11 cellular contexts compared by ENCODE assay signal in genomic region chr18:48623468-48624220, GRCh38.
DNase-seq lines count a peak whose midpoint lies in the region; ATAC-seq, FAIRE-seq and TF ChIP-seq lines count a peak whose summit lies in the region.
"Had no signal": no experiment of that assay in that cellular context is flagged by ENCODE, and none has a peak within 500 bp of the region (broad histone marks: within the 10 kb centered on the region; RNA-seq: fewer than 3 reads in every experiment).

No MANE protein-coding gene starts in this region.

- in situ Hi-C loops in brain microvascular endothelial cell (cut with HindIII; ENCODE audit: low pct_ligation_motif_present, low sequenced_read_pairs), result no loop called here

- no peaks in the 10 kb centered on the region; a peak in 1 of 3 replicates for H3K36me3 ChIP-seq in HEK293 (ENCODE audit: control insufficient read depth in 2 of 2, insufficient read depth in 1 of 2, low read length in 2 of 2)
- peaks cover 11% of the 10 kb centered on the region for H3K36me3 ChIP-seq in brain microvascular endothelial cell (replicated peaks)

- CTCF ChIA-PET in HEK293 (lab: Yijun Ruan, JAX), result no interaction called here

- POLR2A ChIA-PET in HEK293 (lab: Yijun Ruan, JAX), result no interaction called here

- ATAC-seq in HG03457 (IDR thresholded peaks at IDR 0.05; ENCODE audit: unreplicated experiment) (no peak), esophagus mucosa (no peak)

- FAIRE-seq in urothelium cell line (lab: Jason Lieb, UNC), result no peak

- no peak for TF ChIP-seq CTCF in HEK293 (tag by site-specific recombination; IDR thresholded peaks at IDR 0.05)
- TF ChIP-seq CTCF in brain microvascular endothelial cell (IDR thresholded peaks at IDR 0.05; ENCODE audit: low read depth, low read length, missing control alignments), result no peak

- no peaks in the 10 kb centered on the region for H3K9me3 ChIP-seq in HEK293 (ENCODE audit: control insufficient read depth, insufficient read depth, low read depth, low read length)

- no peaks in the 10 kb centered on the region for H3K4me1 ChIP-seq in HEK293 (ENCODE audit: control insufficient read depth, insufficient read depth, low read length)

- H3K27ac ChIP-seq in HEK293 (ENCODE audit: extremely low read depth, low read depth, low read length) (no peak overlapping the region), brain microvascular endothelial cell (peak overlapping the region; percentile 83)
- H3K27ac ChIP-seq: WERI-Rb-1 had no signal

- no peak overlapping the region for H3K4me3 ChIP-seq in HEK293 (ENCODE audit: low read depth, low read length)
- no peak overlapping the region for H3K4me3 ChIP-seq in brain microvascular endothelial cell (ENCODE audit: low read depth, low read length)

- no peaks in the 10 kb centered on the region for H3K27me3 ChIP-seq in brain microvascular endothelial cell (replicated peaks)

- DNase-seq in brain microvascular endothelial cell (peak; percentile 69), kidney glomerular epithelial cell (lab: John Stamatoyannopoulos, UW) (peak; percentile 92), urothelium cell line (ENCODE audit: low spot score) (peak; percentile 44), UCSD-AML1 (lab: John Stamatoyannopoulos, UW; ENCODE audit: unreplicated experiment) (no peak), NCI-H345 (lab: John Stamatoyannopoulos, UW) (no peak)
- DNase-seq: activated naive CD4-positive, alpha-beta T cell treated with anti-CD3 and anti-CD28 coated beads, Interleukin-2, amount 50 U/mL, for 16 hours; nephron progenitor cell; WERI-Rb-1 had no signal

TF ChIP-seq in HEK293, 187 proteins besides CTCF, POLR2A, EP300 and RAD21:
- TF ChIP-seq OVOL3 (tag by site-specific recombination; IDR thresholded peaks at IDR 0.05) (no peak), PRDM1 (tag by site-specific recombination; IDR thresholded peaks at IDR 0.05) (0 out of 2 replicates have a peak, but pooled peaks have one; percentile 17), ZNF366 (tag by site-specific recombination; conservative IDR thresholded peaks at IDR 0.05) (peak; percentile 75), KLF1 (tag by site-specific recombination; IDR thresholded peaks at IDR 0.05) (peak; percentile 34; the same call in 1 of the 2 replicates), ZNF707 (tag by site-specific recombination; IDR thresholded peaks at IDR 0.05) (no peak)

Comparison
In these comparisons a context has a peak if more than half of its experiments do, and no peak if none do; other contexts are left out.
1. DNase-seq: peak in brain microvascular endothelial cell (single experiment), kidney glomerular epithelial cell (single experiment) and urothelium cell line (single experiment); none in UCSD-AML1 (single experiment) and NCI-H345 (single experiment).